15 cellular contexts compared by ENCODE assay signal in the genomic region with DNA sequence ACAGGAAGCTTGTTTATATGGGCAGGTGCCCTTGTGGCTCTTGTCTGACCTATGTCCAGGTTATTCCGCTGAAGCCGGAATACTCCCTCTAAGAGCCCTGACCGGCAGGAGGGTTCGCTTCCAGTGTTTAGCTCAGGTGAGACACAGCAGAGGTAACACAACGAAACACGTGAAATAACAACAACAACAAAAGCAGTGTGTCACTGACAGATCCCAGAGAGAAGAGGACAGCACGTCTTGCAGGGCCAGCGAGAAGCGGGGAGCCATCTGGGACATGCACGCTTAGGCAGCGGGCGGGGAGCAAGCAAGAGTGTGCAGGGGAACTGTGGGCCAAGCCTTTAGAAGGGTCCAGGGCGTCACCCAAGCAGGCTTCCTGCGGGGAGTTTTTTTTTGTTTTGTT. TPM values are rescaled to one million over a fixed set of nuclear protein-coding genes. Genes with fewer than 3 reads are reported as not detected.
A peak's percentile ranks its signal among the peaks of the same experiment; 100 is the strongest.
DNase-seq lines count a peak whose midpoint lies in the region; ATAC-seq, FAIRE-seq and TF ChIP-seq lines count a peak whose summit lies in the region.
"Had no signal": no experiment of that assay in that cellular context is flagged by ENCODE, and none has a peak within 500 bp of the region (broad histone marks: within the 10 kb centered on the region; RNA-seq: fewer than 3 reads in every experiment).

No MANE protein-coding gene starts in this region.

- H3K36me3 Mint-ChIP-seq in endodermal cell (ENCODE audit: low read depth) (no peaks in the 10 kb centered on the region), neural progenitor cell (no peaks in the 10 kb centered on the region), progenitor cell of endocrine pancreas (ENCODE audit: insufficient read depth) (no peaks in the 10 kb centered on the region)

- CTCF ChIA-PET in HepG2 (lab: Yijun Ruan, JAX; ENCODE audit: low intra/inter-chr PET ratio, low total read pairs): no interaction called here

- H3K4me3 Mint-ChIP-seq in endodermal cell (no peak overlapping the region), neural progenitor cell (no peak overlapping the region), progenitor cell of endocrine pancreas (ENCODE audit: low read depth) (no peak overlapping the region)
- H3K4me3 Mint-ChIP-seq: B cell; CD4-positive, alpha-beta T cell had no signal

- H4K20me1 ChIP-seq in HepG2 (ENCODE audit: insufficient read depth, low read length) (no peaks in the 10 kb centered on the region), neural progenitor cell (ENCODE audit: low read depth) (no peaks in the 10 kb centered on the region)

- BruUV-seq in HepG2 (replicated peaks; lab: Mats Ljungman, UMichigan): no TSS peak

- peaks cover 8% of the 10 kb centered on the region for H3K27me3 Mint-ChIP-seq in endodermal cell (ENCODE audit: insufficient read depth)
- H3K27me3 Mint-ChIP-seq in neural progenitor cell (ENCODE audit: insufficient read depth, low read depth): peaks cover 6% of the 10 kb centered on the region
- peaks cover 19% of the 10 kb centered on the region for H3K27me3 Mint-ChIP-seq in progenitor cell of endocrine pancreas

- no peak for TF ChIP-seq RAD21 in HepG2 (CRISPR knock-in tag; IDR thresholded peaks at IDR 0.05)

- H3K9me3 Mint-ChIP-seq in endodermal cell (no peaks in the 10 kb centered on the region), neural progenitor cell (peaks cover 18% of the 10 kb centered on the region), progenitor cell of endocrine pancreas (ENCODE audit: low read depth) (peaks cover 11% of the 10 kb centered on the region)
- H3K9me3 Mint-ChIP-seq: CD4-positive, alpha-beta T cell had no signal

- peaks cover 17% of the 10 kb centered on the region for H3K4me1 Mint-ChIP-seq in endodermal cell
- peaks cover 20% of the 10 kb centered on the region for H3K4me1 Mint-ChIP-seq in neural progenitor cell
- H3K4me1 Mint-ChIP-seq in progenitor cell of endocrine pancreas (ENCODE audit: low read depth): no peaks in the 10 kb centered on the region

- H3K27me3 ChIP-seq in HepG2 (ENCODE audit: control insufficient read depth in 1 of 2, insufficient read depth in 2 of 2, low read length in 2 of 2): peaks cover 7 to 75% of the 10 kb centered on the region in 2 experiments; a peak in 4 of 5 replicates
- no peaks in the 10 kb centered on the region for H3K27me3 ChIP-seq in right lobe of liver
- no peaks in the 10 kb centered on the region for H3K27me3 ChIP-seq in endodermal cell (ENCODE audit: control insufficient read depth, insufficient read depth, low read length, poor library complexity, severe bottlenecking)
- H3K27me3 ChIP-seq in neural progenitor cell: peaks cover 100% of the 10 kb centered on the region
- H3K27me3 ChIP-seq in tibial nerve: peaks cover 0 to 95% of the 10 kb centered on the region in 2 donors

- H3K27ac Mint-ChIP-seq in endodermal cell: no peak overlapping the region
- peak overlapping the region; percentile 40 for H3K27ac Mint-ChIP-seq in neural progenitor cell
- H3K27ac Mint-ChIP-seq in progenitor cell of endocrine pancreas: no peak overlapping the region
- H3K27ac Mint-ChIP-seq: B cell; CD4-positive, alpha-beta T cell had no signal

- ATAC-seq in HepG2: peak; percentile 32
- no peak for ATAC-seq in right lobe of liver
- ATAC-seq in HG03457 (IDR thresholded peaks at IDR 0.05; ENCODE audit: unreplicated experiment): no peak

- intact Hi-C loops in HepG2 (cut with micrococcal nuclease; ENCODE audit: unreplicated experiment) (no loop called here), right lobe of liver (cut with DNase I) (no loop called here)

- H2AFZ ChIP-seq in HepG2 (ENCODE audit: low read length): no peak overlapping the region
- H2AFZ ChIP-seq in neural progenitor cell (replicated peaks): no peak overlapping the region

- H3K4me3 ChIP-seq in HepG2 (replicated peaks in 1 of 3; ENCODE audit: insufficient read depth in 1 of 3, low read depth in 2 of 3, low read length in 3 of 3): no peak overlapping the region
- no peak overlapping the region for H3K4me3 ChIP-seq in right lobe of liver
- no peak overlapping the region for H3K4me3 ChIP-seq in endodermal cell (ENCODE audit: low read length)
- H3K4me3 ChIP-seq in neural progenitor cell: no peak overlapping the region
- no peak overlapping the region for H3K4me3 ChIP-seq in tibial nerve

- TF ChIP-seq CTCF in HepG2 (CRISPR knock-in tag; IDR thresholded peaks at IDR 0.05) (no peak), right lobe of liver (IDR thresholded peaks at IDR 0.05) (no peak), endodermal cell (conservative IDR thresholded peaks at IDR 0.05) (no peak), neural progenitor cell (IDR thresholded peaks at IDR 0.05) (no peak), tibial nerve (IDR thresholded peaks at IDR 0.05) (no peak), progenitor cell of endocrine pancreas (IDR thresholded peaks at IDR 0.05; ENCODE audit: unreplicated experiment) (no peak)

- H3K4me2 ChIP-seq in HepG2 (ENCODE audit: low read depth, low read length) (no peak overlapping the region), neural progenitor cell (peak overlapping the region; percentile 11)

- H3K27ac ChIP-seq in HepG2 (ENCODE audit: extremely low read length, insufficient read depth, low read length) (no peak overlapping the region), right lobe of liver (no peak overlapping the region), endodermal cell (ENCODE audit: low read depth, low read length) (no peak overlapping the region), neural progenitor cell (no peak overlapping the region), tibial nerve (no peak overlapping the region)

- POLR2A ChIA-PET in HepG2 (lab: Yijun Ruan, JAX): no interaction called here

- H3K9ac ChIP-seq in HepG2 (ENCODE audit: insufficient read depth, low read depth, low read length) (no peak overlapping the region), endodermal cell (ENCODE audit: extremely low read depth, low read length, poor library complexity, severe bottlenecking) (no peak overlapping the region), neural progenitor cell (no peak overlapping the region)

- in situ Hi-C loops in HepG2 (cut with HindIII; ENCODE audit: extremely low pct_ligation_motif_present, low pct_unique_long_range_greater_than_20kb): no loop called here

- H3K36me3 ChIP-seq in HepG2 (replicated peaks in 1 of 2; ENCODE audit: control insufficient read depth in 1 of 2, insufficient read depth in 2 of 2, low read length in 2 of 2) (no peaks in the 10 kb centered on the region; a peak in 1 of 5 replicates), right lobe of liver (no peaks in the 10 kb centered on the region), endodermal cell (ENCODE audit: control insufficient read depth, insufficient read depth, low read length) (no peaks in the 10 kb centered on the region), neural progenitor cell (no peaks in the 10 kb centered on the region), tibial nerve (no peaks in the 10 kb centered on the region)

- TF ChIP-seq POLR2A in HepG2 (IDR thresholded peaks at IDR 0.05; ENCODE audit: insufficient read depth in 1 of 2, low read depth in 2 of 2, low read length in 2 of 2) (no peak), right lobe of liver (IDR thresholded peaks at IDR 0.05) (no peak), tibial nerve (IDR thresholded peaks at IDR 0.05) (no peak)

- no peaks in the 10 kb centered on the region for H3K9me3 ChIP-seq in HepG2 (ENCODE audit: low read length)
- no peaks in the 10 kb centered on the region for H3K9me3 ChIP-seq in right lobe of liver
- no peaks in the 10 kb centered on the region for H3K9me3 ChIP-seq in endodermal cell (ENCODE audit: control insufficient read depth, low read length)
- no peaks in the 10 kb centered on the region for H3K9me3 ChIP-seq in neural progenitor cell (ENCODE audit: low read depth)
- H3K9me3 ChIP-seq in tibial nerve: peaks cover 0 to 10% (median 0%) of the 10 kb centered on the region in 4 donors

- 28% methylated on average over 14 of the region's 14 CpGs for WGBS in HepG2 (ENCODE audit: low lambda C conversion rate)
- 41% methylated on average over 9 of the region's 14 CpGs for WGBS in right lobe of liver (ENCODE audit: insufficient coverage, low coverage, low lambda C conversion rate, missing lambda C conversion rate)
- 81 to 90% methylated on average over 10 to 14 of the region's 14 CpGs for WGBS in endodermal cell (ENCODE audit: insufficient coverage in 1 of 2, insufficient read length in 1 of 2), 2 experiments
- WGBS in tibial nerve, 2 donors: 30 to 58% methylated on average over 14 of the region's 14 CpGs

- no peak for FAIRE-seq in HepG2 (lab: Jason Lieb, UNC)

- no peak for DNase-seq in HepG2 (ENCODE audit: low spot score)
- no peak for DNase-seq in right lobe of liver
- peak; percentile 56 for DNase-seq in endodermal cell
- DNase-seq in neural progenitor cell (ENCODE audit: low spot score): peak; percentile 45
- no peak for DNase-seq in tibial nerve (ENCODE audit: low spot score in 2 of 2)
- DNase-seq in progenitor cell of endocrine pancreas (ENCODE audit: low spot score, unreplicated experiment): no peak
- DNase-seq: ACHN; C1 segment of cervical spinal cord; Calu3; CD4-positive, alpha-beta T cell; DMS 273 treated with DMSO at 0.1 percent for 48 hours; H7 had no signal

- TF ChIP-seq EP300 in HepG2 (IDR thresholded peaks at IDR 0.05; ENCODE audit: low read depth in 2 of 2, low read length in 2 of 2): no peak
- TF ChIP-seq EP300 in HepG2 (CRISPR knock-in tag; IDR thresholded peaks at IDR 0.05; ENCODE audit: borderline replicate concordance): no peak
- no peak for TF ChIP-seq EP300 in tibial nerve (IDR thresholded peaks at IDR 0.05)

- H3K4me1 ChIP-seq in HepG2 (ENCODE audit: insufficient read depth, low read length): no peaks in the 10 kb centered on the region
- H3K4me1 ChIP-seq in right lobe of liver: no peaks in the 10 kb centered on the region
- no peaks in the 10 kb centered on the region for H3K4me1 ChIP-seq in endodermal cell (ENCODE audit: control insufficient read depth, insufficient read depth, low read length)
- H3K4me1 ChIP-seq in neural progenitor cell: peaks cover 30% of the 10 kb centered on the region
- H3K4me1 ChIP-seq in tibial nerve: no peaks in the 10 kb centered on the region

- H3K79me2 ChIP-seq in HepG2 (ENCODE audit: insufficient read depth, low read length) (no peaks in the 10 kb centered on the region), neural progenitor cell (ENCODE audit: low read depth) (no peaks in the 10 kb centered on the region)

- H3F3A ChIP-seq in neural progenitor cell (ENCODE audit: low read depth): peaks cover 55% of the 10 kb centered on the region

RNA-seq across cellular contexts. Expression of a gene that starts 17.1 kb away (rescaled TPM):
- 2.0 and 2.4 TPM in 2 replicates for total RNA-seq in HepG2 (2016; rRNA removed; fragmentation: Illumina TruSeq; extraction: Trizol)
- total RNA-seq in HepG2 (2016; cell fraction: cytosol; rRNA removed; fragmentation: Illumina TruSeq; extraction: Trizol; ENCODE audit: low read depth): 7.4 and 8.5 TPM in 2 replicates
- 1.5 and 1.9 TPM in 2 replicates for total RNA-seq in HepG2 (2016; cell fraction: insoluble cytoplasmic fraction; rRNA removed; fragmentation: Illumina TruSeq; extraction: Trizol)
- 2.3 and 2.4 TPM in 2 replicates for total RNA-seq in HepG2 (2016; cell fraction: membrane; rRNA removed; fragmentation: Illumina TruSeq; extraction: Trizol)
- 2.3 and 3.1 TPM in 2 replicates for total RNA-seq in HepG2 (2016; cell fraction: nucleus; rRNA removed; fragmentation: Illumina TruSeq; extraction: Trizol)
- 0.91 and 1.5 TPM in 2 replicates for polyA plus RNA-seq in HepG2 (2011; rRNA removed)
- 0.23 and 0.33 TPM in 2 replicates for polyA plus RNA-seq in HepG2 (2011; cell fraction: cytosol; rRNA removed)
- polyA plus RNA-seq in HepG2 (2011; cell fraction: nucleus; rRNA removed): 1.5 and 2.3 TPM in 2 replicates
- polyA plus RNA-seq in HepG2 (2012): 1.4 and 2.3 TPM in 2 replicates
- polyA plus RNA-seq in HepG2 (2016; cell fraction: cytosol; fragmentation: Illumina TruSeq; extraction: Trizol; ENCODE audit: low read depth): 0.08 and 0.10 TPM in 2 replicates
- polyA plus RNA-seq in HepG2 (2016; cell fraction: insoluble cytoplasmic fraction; fragmentation: Illumina TruSeq; extraction: Trizol; ENCODE audit: low read depth): 0.38 and 0.49 TPM in 2 replicates
- 0.03 and 0.15 TPM in 2 replicates for polyA plus RNA-seq in HepG2 (2016; cell fraction: membrane; fragmentation: Illumina TruSeq; extraction: Trizol; ENCODE audit: low read depth)
- polyA plus RNA-seq in HepG2 (2016; cell fraction: nucleus; fragmentation: Illumina TruSeq; extraction: Trizol; ENCODE audit: insufficient read depth, low read depth): 2.8 and 3.0 TPM in 2 replicates
- polyA minus RNA-seq in HepG2 (2011; rRNA and poly(A)+ RNA removed; ENCODE audit: low replicate concordance): 2.1 and 8.6 TPM in 2 replicates
- 1.7 TPM in 2 replicates for polyA minus RNA-seq in HepG2 (2011; cell fraction: cytosol; rRNA and poly(A)+ RNA removed)
- 11.3 and 12.0 TPM in 2 replicates for polyA minus RNA-seq in HepG2 (2011; cell fraction: nucleus; rRNA and poly(A)+ RNA removed)
- total RNA-seq in right lobe of liver: 1 to 10 TPM; 2.9 to 6.4 (median 4.3) TPM
- total RNA-seq in endodermal cell: 10 to 100 TPM; 14.1 to 27.0 TPM
- polyA plus RNA-seq in endodermal cell (2013, experiment 1 of 2): 17.0 TPM
- polyA plus RNA-seq in endodermal cell (2013, experiment 2 of 2): 17.5 TPM
- 42.6 and 83.6 TPM in 2 replicates for total RNA-seq in neural progenitor cell (ENCODE audit: low replicate concordance)
- total RNA-seq in tibial nerve: 10 to 100 TPM in 3 of 4 donors, 1 to 10 TPM in 1; 9.0 to 16.1 (median 13.0) TPM
- total RNA-seq in progenitor cell of endocrine pancreas: 41.4 and 42.9 TPM in 2 replicates
- total RNA-seq: Calu3, HT-29 had no signal

Comparison
In these comparisons a context has a peak if more than half of its experiments do, and no peak if none do; other contexts are left out.
1. DNase-seq: peak in endodermal cell (single experiment) and neural progenitor cell (single experiment); none in HepG2 (single experiment), right lobe of liver (0 of 3), tibial nerve (0 of 2) and progenitor cell of endocrine pancreas (single experiment).